Comparison of ENCODE assay signal across 1 cellular context in the genomic region with DNA sequence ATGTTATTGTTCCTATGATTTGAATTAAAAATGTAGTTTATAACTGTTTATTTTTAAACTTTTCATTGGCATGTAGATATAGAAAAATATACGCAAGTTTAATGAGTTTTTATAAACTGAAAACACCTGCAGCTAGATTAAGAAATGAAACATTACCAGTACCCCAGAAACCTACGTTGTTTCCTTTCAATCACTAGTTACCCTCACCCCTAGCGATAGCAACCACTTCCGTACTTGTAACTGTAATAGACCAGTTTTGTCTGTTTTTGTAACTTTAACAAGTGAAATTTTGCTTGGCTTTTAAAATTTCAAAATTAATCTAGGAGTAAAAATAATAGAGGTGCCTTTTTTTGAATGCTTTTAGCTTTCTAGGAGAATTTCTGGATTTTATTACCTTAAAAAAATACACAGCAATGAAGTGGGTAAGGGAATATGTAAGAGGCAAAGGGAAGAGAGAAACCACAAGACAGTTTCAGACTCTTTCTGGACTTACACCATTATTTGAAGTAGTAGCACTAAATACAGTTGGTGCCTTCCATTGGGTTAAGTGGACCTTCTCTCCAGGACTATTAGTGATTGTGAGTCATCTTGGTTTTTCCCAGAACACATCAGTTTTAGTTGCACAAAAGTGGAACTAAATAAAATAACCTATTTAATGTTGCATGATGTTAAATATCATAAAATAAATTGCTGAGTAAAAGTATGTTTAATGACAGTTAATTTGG.
TF ChIP-seq lines count a peak whose summit lies in the region.

No MANE protein-coding gene starts in this region.

TF ChIP-seq in K562, 482 proteins besides CTCF, POLR2A, EP300 and RAD21:
- no peak for TF ChIP-seq KLF16 (IDR thresholded peaks at IDR 0.05)
- TF ChIP-seq, protein P1, sequence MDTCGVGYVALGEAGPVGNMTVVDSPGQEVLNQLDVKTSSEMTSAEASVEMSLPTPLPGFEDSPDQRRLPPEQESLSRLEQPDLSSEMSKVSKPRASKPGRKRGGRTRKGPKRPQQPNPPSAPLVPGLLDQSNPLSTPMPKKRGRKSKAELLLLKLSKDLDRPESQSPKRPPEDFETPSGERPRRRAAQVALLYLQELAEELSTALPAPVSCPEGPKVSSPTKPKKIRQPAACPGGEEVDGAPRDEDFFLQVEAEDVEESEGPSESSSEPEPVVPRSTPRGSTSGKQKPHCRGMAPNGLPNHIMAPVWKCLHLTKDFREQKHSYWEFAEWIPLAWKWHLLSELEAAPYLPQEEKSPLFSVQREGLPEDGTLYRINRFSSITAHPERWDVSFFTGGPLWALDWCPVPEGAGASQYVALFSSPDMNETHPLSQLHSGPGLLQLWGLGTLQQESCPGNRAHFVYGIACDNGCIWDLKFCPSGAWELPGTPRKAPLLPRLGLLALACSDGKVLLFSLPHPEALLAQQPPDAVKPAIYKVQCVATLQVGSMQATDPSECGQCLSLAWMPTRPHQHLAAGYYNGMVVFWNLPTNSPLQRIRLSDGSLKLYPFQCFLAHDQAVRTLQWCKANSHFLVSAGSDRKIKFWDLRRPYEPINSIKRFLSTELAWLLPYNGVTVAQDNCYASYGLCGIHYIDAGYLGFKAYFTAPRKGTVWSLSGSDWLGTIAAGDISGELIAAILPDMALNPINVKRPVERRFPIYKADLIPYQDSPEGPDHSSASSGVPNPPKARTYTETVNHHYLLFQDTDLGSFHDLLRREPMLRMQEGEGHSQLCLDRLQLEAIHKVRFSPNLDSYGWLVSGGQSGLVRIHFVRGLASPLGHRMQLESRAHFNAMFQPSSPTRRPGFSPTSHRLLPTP (IDR thresholded peaks at IDR 0.05; ENCODE audit: borderline replicate concordance, extremely low read depth, insufficient read length) = no peak
- no peak for TF ChIP-seq BCL6 (CRISPR knock-in tag; IDR thresholded peaks at IDR 0.05)
- no peak for TF ChIP-seq NCOR1 (IDR thresholded peaks at IDR 0.05)
- no peak for TF ChIP-seq PHF8 (IDR thresholded peaks at IDR 0.05; ENCODE audit: borderline replicate concordance, low read length)
- TF ChIP-seq MCM5 (IDR thresholded peaks at IDR 0.05; ENCODE audit: low read depth) = no peak
- TF ChIP-seq, protein P2, sequence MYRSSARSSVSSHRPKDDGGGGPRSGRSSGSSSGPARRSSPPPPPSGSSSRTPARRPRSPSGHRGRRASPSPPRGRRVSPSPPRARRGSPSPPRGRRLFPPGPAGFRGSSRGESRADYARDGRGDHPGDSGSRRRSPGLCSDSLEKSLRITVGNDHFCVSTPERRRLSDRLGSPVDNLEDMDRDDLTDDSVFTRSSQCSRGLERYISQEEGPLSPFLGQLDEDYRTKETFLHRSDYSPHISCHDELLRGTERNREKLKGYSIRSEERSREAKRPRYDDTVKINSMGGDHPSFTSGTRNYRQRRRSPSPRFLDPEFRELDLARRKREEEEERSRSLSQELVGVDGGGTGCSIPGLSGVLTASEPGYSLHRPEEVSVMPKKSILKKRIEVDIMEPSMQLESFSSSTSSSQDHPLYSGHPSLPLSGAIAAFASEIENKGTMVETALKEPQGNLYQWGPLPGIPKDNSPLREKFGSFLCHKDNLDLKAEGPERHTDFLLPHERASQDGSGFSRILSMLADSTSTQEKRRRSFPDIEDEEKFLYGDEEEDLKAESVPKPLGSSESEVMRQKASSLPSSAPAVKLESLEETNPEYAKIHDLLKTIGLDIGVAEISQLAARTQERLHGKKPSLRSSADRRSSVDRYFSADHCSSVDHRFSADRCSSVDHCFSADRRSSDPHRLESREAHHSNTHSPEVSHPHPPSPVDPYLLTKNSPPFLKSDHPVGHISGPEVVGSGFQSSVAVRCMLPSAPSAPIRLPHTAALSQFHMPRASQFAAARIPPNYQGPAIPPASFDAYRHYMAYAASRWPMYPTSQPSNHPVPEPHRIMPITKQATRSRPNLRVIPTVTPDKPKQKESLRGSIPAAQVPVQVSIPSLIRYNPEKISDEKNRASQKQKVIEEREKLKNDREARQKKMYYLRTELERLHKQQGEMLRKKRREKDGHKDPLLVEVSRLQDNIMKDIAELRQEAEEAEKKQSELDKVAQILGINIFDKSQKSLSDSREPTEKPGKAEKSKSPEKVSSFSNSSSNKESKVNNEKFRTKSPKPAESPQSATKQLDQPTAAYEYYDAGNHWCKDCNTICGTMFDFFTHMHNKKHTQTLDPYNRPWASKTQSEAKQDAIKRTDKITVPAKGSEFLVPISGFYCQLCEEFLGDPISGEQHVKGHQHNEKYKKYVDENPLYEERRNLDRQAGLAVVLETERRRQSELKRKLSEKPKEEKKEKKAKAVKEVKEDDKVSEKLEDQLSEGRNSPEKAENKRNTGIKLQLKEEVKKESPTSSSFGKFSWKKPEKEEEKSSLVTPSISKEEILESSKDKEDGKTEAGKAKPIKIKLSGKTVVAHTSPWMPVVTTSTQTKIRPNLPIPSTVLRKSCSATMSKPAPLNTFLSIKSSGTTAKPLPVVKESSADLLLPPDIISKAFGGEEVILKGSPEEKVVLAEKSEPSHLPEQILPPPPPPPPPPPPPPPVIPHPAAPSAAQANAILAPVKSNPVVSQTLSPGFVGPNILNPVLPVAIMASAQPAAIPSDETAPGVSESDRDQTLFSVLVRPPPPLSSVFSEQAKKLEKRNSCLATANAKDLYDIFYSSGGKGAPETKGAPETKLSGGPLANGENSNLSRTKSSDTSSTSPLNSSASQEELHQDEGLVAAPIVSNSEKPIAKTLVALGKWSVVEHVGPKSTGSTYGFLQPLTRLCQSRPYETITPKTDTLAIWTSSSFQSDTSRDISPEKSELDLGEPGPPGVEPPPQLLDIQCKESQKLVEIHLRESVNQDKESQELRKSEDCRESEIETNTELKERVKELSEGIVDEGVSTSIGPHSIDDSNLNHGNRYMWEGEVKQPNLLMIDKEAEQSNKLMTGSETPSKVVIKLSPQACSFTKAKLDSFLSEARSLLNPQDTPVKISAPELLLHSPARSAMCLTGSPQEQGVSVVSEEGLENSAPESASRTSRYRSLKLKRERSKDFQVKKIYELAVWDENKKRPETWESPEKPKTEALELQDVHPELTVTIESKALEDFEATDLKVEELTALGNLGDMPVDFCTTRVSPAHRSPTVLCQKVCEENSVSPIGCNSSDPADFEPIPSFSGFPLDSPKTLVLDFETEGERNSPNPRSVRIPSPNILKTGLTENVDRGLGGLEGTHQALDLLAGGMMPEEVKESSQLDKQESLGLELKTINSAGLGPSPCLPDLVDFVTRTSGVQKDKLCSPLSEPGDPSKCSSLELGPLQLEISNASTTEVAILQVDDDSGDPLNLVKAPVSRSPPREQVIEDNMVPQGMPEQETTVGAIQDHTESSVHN (IDR thresholded peaks at IDR 0.05; ENCODE audit: borderline replicate concordance in 1 of 2, low read depth in 1 of 2) = no peak
- TF ChIP-seq SREBF2 (CRISPR knock-in tag; IDR thresholded peaks at IDR 0.05) = no peak
- TF ChIP-seq, protein P3, sequence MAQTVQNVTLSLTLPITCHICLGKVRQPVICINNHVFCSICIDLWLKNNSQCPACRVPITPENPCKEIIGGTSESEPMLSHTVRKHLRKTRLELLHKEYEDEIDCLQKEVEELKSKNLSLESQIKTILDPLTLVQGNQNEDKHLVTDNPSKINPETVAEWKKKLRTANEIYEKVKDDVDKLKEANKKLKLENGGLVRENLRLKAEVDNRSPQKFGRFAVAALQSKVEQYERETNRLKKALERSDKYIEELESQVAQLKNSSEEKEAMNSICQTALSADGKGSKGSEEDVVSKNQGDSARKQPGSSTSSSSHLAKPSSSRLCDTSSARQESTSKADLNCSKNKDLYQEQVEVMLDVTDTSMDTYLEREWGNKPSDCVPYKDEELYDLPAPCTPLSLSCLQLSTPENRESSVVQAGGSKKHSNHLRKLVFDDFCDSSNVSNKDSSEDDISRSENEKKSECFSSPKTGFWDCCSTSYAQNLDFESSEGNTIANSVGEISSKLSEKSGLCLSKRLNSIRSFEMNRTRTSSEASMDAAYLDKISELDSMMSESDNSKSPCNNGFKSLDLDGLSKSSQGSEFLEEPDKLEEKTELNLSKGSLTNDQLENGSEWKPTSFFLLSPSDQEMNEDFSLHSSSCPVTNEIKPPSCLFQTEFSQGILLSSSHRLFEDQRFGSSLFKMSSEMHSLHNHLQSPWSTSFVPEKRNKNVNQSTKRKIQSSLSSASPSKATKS (CRISPR knock-in tag; IDR thresholded peaks at IDR 0.05) = no peak
